24 cellular contexts compared by ENCODE assay signal in genomic region chr2:15122915-15123314, GRCh38.
DNase-seq lines count a peak whose midpoint lies in the region; ATAC-seq, FAIRE-seq and TF ChIP-seq lines count a peak whose summit lies in the region.
"Had no signal": no experiment of that assay in that cellular context is flagged by ENCODE, and none has a peak within 500 bp of the region (broad histone marks: within the 10 kb centered on the region; RNA-seq: fewer than 3 reads in every experiment).

No MANE protein-coding gene starts in this region.

- TF ChIP-seq EP300 in K562 (IDR thresholded peaks at IDR 0.05; ENCODE audit: low read length), result no peak

- intact Hi-C loops in K562 (cut with micrococcal nuclease), result no loop called here

- peak; percentile 74 for ATAC-seq in K562
- no peak for ATAC-seq in T-cell (replicated peaks in 1 of 4)
- ATAC-seq in HG02884 (IDR thresholded peaks at IDR 0.05; ENCODE audit: unreplicated experiment), result no peak
- ATAC-seq: activated T-cell treated with anti-CD3 and anti-CD28 coated beads, Interleukin-2, amount 50 U/mL, for 4 hours; effector memory CD8-positive, alpha-beta T cell; left colon; pancreas had no signal

- H3K4me3 Mint-ChIP-seq in T-cell (no peak overlapping the region), glutamatergic neuron (ENCODE audit: unreplicated experiment) (no peak overlapping the region)
- H3K4me3 Mint-ChIP-seq: activated naive CD4-positive, alpha-beta T cell treated with anti-CD3 and anti-CD28 coated beads, Interleukin-2, amount 10 ng/mL, durations not matched to agents 7 days and 5 days; activated T-cell treated with anti-CD3 and anti-CD28 coated beads, Interleukin-2, amount 50 U/mL, for 4 hours; CD4-positive, CD25-positive, alpha-beta regulatory T cell; effector memory CD8-positive, alpha-beta T cell; nephron progenitor cell had no signal

- H3K27me3 ChIP-seq in MG63, result no peaks in the 10 kb centered on the region
- 0 out of 5 replicates have a peak, but pooled peaks cover 0 to 13% of the 10 kb centered on the region in 2 experiments for H3K27me3 ChIP-seq in K562 (ENCODE audit: control insufficient read depth in 2 of 2, insufficient read depth in 2 of 2, low read length in 2 of 2)
- H3K27me3 ChIP-seq: esophagus squamous epithelium, pancreas, sigmoid colon had no signal

- H3K27me3 Mint-ChIP-seq in T-cell, result no peaks in the 10 kb centered on the region
- H3K27me3 Mint-ChIP-seq in glutamatergic neuron (ENCODE audit: unreplicated experiment), result peaks cover 5% of the 10 kb centered on the region
- H3K27me3 Mint-ChIP-seq: CD4-positive, CD25-positive, alpha-beta regulatory T cell had no signal

- POLR2A ChIA-PET in K562 (lab: Yijun Ruan, JAX), result interaction anchor here (0.8 kb wide), 1 partner anchor 11 kb away, joined by 6 read pairs; no protein-coding TSS in a partner anchor
- POLR2A ChIA-PET in T-cell (lab: Charles Lee), result no interaction called here

- peak overlapping the region; percentile 47 for H3K4me2 ChIP-seq in K562 (ENCODE audit: insufficient read depth, low read length)
- H3K4me2 ChIP-seq: PC-9 had no signal

- peak overlapping the region in 1 of 2 experiments; percentile 48; a peak in 1 of 4 replicates for H3K9ac ChIP-seq in K562 (ENCODE audit: insufficient read depth in 1 of 2, low read depth in 2 of 2, low read length in 2 of 2)

- H3K4me3 ChIP-seq in MG63 (no peak overlapping the region), K562 (no peak overlapping the region)
- H3K4me3 ChIP-seq: esophagus squamous epithelium, pancreas, PC-9, sigmoid colon had no signal

- H3K27ac Mint-ChIP-seq in T-cell (no peak overlapping the region), glutamatergic neuron (ENCODE audit: unreplicated experiment) (no peak overlapping the region)
- H3K27ac Mint-ChIP-seq: activated naive CD4-positive, alpha-beta T cell treated with anti-CD3 and anti-CD28 coated beads, Interleukin-2, amount 10 ng/mL, durations not matched to agents 7 days and 5 days; CD4-positive, CD25-positive, alpha-beta regulatory T cell; effector memory CD8-positive, alpha-beta T cell; nephron progenitor cell had no signal

- FAIRE-seq in K562 (lab: Jason Lieb, UNC), result peak; percentile 75
- FAIRE-seq: pancreas had no signal

- in situ Hi-C loops in K562 (cut with MboI), result no loop called here

- H3K9me3 ChIP-seq in MG63 (no peaks in the 10 kb centered on the region), K562 (replicated peaks; ENCODE audit: control insufficient read depth, insufficient read depth, low read depth, low read length) (no peaks in the 10 kb centered on the region)
- H3K9me3 ChIP-seq: esophagus squamous epithelium, pancreas, sigmoid colon had no signal

- 0% methylated on average over 2 of the region's 2 CpGs for WGBS in K562 (ENCODE audit: insufficient coverage, low coverage, missing lambda C conversion rate)

- H3K9me3 Mint-ChIP-seq in T-cell, result peaks cover 0 to 14% (median 0%) of the 10 kb centered on the region in 3 donors
- peaks cover 7% of the 10 kb centered on the region for H3K9me3 Mint-ChIP-seq in glutamatergic neuron (ENCODE audit: unreplicated experiment)
- H3K9me3 Mint-ChIP-seq: activated naive CD4-positive, alpha-beta T cell treated with anti-CD3 and anti-CD28 coated beads, Interleukin-2, amount 10 ng/mL, durations not matched to agents 7 days and 5 days; activated T-cell treated with anti-CD3 and anti-CD28 coated beads, Interleukin-2, amount 50 U/mL, for 4 hours; effector memory CD8-positive, alpha-beta T cell had no signal

- DNase-seq in AG20443 (ENCODE audit: low spot score) (peak; percentile 69), MG63 (peak; percentile 51), K562 (ENCODE audit: extremely low read depth in 1 of 4, low spot score in 3 of 4) (peak; percentile 26 to 43 (median 36)), islet precursor cell (peak; percentile 71), iPS-NIHi11 (ENCODE audit: low spot score) (no peak), T-cell (no peak), glutamatergic neuron (no peak)
- DNase-seq: activated naive CD4-positive, alpha-beta T cell treated with anti-CD3 and anti-CD28 coated beads, Interleukin-2, amount 10 ng/mL, durations not matched to agents 7 days and 5 days; activated T-cell treated with anti-CD3 and anti-CD28 coated beads, Interleukin-2, amount 50 U/mL, for 4 hours; aorta; CD4-positive, CD25-positive, alpha-beta regulatory T cell; effector memory CD8-positive, alpha-beta T cell; esophagus squamous epithelium; GF-D8; left colon; NCI-H1092 treated with DMSO at 0.1 percent for 48 hours; NCI-H2029; NCI-H226; nephron progenitor cell; pancreas; PC-9; SIG-M5; sigmoid colon had no signal

- peak overlapping the region; percentile 41; the same call in 1 of the 2 replicates for H2AFZ ChIP-seq in K562 (ENCODE audit: low read depth, low read length)
- H2AFZ ChIP-seq: PC-9 had no signal

- H3K36me3 ChIP-seq in MG63 (no peaks in the 10 kb centered on the region), K562 (ENCODE audit: control insufficient read depth, insufficient read depth, low read length) (no peaks in the 10 kb centered on the region)
- H3K36me3 ChIP-seq: esophagus squamous epithelium, pancreas, sigmoid colon had no signal

- no peak for TF ChIP-seq RAD21 in K562 (CRISPR knock-in tag; conservative IDR thresholded peaks at IDR 0.05 in 1 of 2, IDR thresholded peaks at IDR 0.05 in 1 of 2)

- peaks cover 0 to 4% of the 10 kb centered on the region in 2 experiments; a peak in 1 of 5 replicates for H3K4me1 ChIP-seq in K562 (replicated peaks in 1 of 2; ENCODE audit: control insufficient read depth in 2 of 2, insufficient read depth in 2 of 2, low read length in 2 of 2)
- H3K4me1 ChIP-seq: esophagus squamous epithelium, pancreas had no signal

- CTCF ChIA-PET in K562 (lab: Yijun Ruan, JAX; ENCODE audit: low intra/inter-chr PET ratio) (no interaction called here), T-cell (lab: Charles Lee) (no interaction called here)

- H3K9me1 ChIP-seq in K562 (ENCODE audit: control insufficient read depth, insufficient read depth, low read length), result no peaks in the 10 kb centered on the region

- H3K79me2 ChIP-seq in K562 (ENCODE audit: control insufficient read depth, insufficient read depth, low read length), result no peaks in the 10 kb centered on the region

- H4K20me1 ChIP-seq in K562 (replicated peaks; ENCODE audit: control insufficient read depth, insufficient read depth, low read length), result no peaks in the 10 kb centered on the region

- no TSS peak for BruUV-seq in K562 (replicated peaks; lab: Mats Ljungman, UMichigan)

- no peaks in the 10 kb centered on the region for H3K36me3 Mint-ChIP-seq in T-cell
- H3K36me3 Mint-ChIP-seq in glutamatergic neuron (ENCODE audit: unreplicated experiment), result peaks cover 14% of the 10 kb centered on the region
- H3K36me3 Mint-ChIP-seq: activated naive CD4-positive, alpha-beta T cell treated with anti-CD3 and anti-CD28 coated beads, Interleukin-2, amount 10 ng/mL, durations not matched to agents 7 days and 5 days had no signal

- H3K4me1 Mint-ChIP-seq in T-cell (peaks cover 0 to 9% (median 5%) of the 10 kb centered on the region in 3 donors), glutamatergic neuron (ENCODE audit: low read depth, unreplicated experiment) (peaks cover 3% of the 10 kb centered on the region)
- H3K4me1 Mint-ChIP-seq: activated naive CD4-positive, alpha-beta T cell treated with anti-CD3 and anti-CD28 coated beads, Interleukin-2, amount 10 ng/mL, durations not matched to agents 7 days and 5 days had no signal

- TF ChIP-seq POLR2A in K562 (conservative IDR thresholded peaks at IDR 0.05), result no peak

- H3K27ac ChIP-seq in K562 (ENCODE audit: extremely low read depth, low read depth, low read length), result no peak overlapping the region
- H3K27ac ChIP-seq: esophagus squamous epithelium, pancreas, PC-9, sigmoid colon had no signal

- TF ChIP-seq CTCF in K562 (IDR thresholded peaks at IDR 0.05 in 2 of 3, conservative IDR thresholded peaks at IDR 0.05 in 1 of 3; ENCODE audit: insufficient read depth in 2 of 3, low read depth in 1 of 3, low read length in 3 of 3) (no peak), glutamatergic neuron (IDR thresholded peaks at IDR 0.05; ENCODE audit: partially characterized antibody, unreplicated experiment) (no peak)

TF ChIP-seq in K562, 482 proteins besides CTCF, POLR2A, EP300 and RAD21 (continues in another document):
- TF ChIP-seq ZNF197 (CRISPR knock-in tag; IDR thresholded peaks at IDR 0.05; ENCODE audit: low read depth), result no peak
- peak; percentile 83 for TF ChIP-seq NFE2 (IDR thresholded peaks at IDR 0.05; ENCODE audit: low read depth)
- TF ChIP-seq, protein P1, sequence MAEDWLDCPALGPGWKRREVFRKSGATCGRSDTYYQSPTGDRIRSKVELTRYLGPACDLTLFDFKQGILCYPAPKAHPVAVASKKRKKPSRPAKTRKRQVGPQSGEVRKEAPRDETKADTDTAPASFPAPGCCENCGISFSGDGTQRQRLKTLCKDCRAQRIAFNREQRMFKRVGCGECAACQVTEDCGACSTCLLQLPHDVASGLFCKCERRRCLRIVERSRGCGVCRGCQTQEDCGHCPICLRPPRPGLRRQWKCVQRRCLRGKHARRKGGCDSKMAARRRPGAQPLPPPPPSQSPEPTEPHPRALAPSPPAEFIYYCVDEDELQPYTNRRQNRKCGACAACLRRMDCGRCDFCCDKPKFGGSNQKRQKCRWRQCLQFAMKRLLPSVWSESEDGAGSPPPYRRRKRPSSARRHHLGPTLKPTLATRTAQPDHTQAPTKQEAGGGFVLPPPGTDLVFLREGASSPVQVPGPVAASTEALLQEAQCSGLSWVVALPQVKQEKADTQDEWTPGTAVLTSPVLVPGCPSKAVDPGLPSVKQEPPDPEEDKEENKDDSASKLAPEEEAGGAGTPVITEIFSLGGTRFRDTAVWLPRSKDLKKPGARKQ (CRISPR knock-in tag; IDR thresholded peaks at IDR 0.05), result no peak
- no peak for TF ChIP-seq RBM15 (IDR thresholded peaks at IDR 0.05; ENCODE audit: insufficient read depth, low read length)
- no peak for TF ChIP-seq USF1 (CRISPR knock-in tag; IDR thresholded peaks at IDR 0.05)
- no peak for TF ChIP-seq ZNF347 (CRISPR knock-in tag; IDR thresholded peaks at IDR 0.05; ENCODE audit: low read depth)
- 0 out of 2 replicates have a peak, but pooled peaks have one; percentile 4 for TF ChIP-seq JUND (IDR thresholded peaks at IDR 0.05; ENCODE audit: borderline replicate concordance, low read depth, low read length)
- peak; percentile 18; the same call in 1 of the 3 replicates for TF ChIP-seq JUND (tag; IDR thresholded peaks at IDR 0.05; ENCODE audit: borderline replicate concordance, low read depth, low read length)
- TF ChIP-seq ZNF644 (tag; IDR thresholded peaks at IDR 0.05; ENCODE audit: low read depth), result no peak
- TF ChIP-seq KAT7 (CRISPR knock-in tag; IDR thresholded peaks at IDR 0.05; ENCODE audit: borderline replicate concordance), result no peak
- no peak for TF ChIP-seq PPARD (CRISPR knock-in tag; IDR thresholded peaks at IDR 0.05)
- no peak for TF ChIP-seq ZNF121 (CRISPR knock-in tag; conservative IDR thresholded peaks at IDR 0.05)

Comparison
In these comparisons a context has a peak if more than half of its experiments do, and no peak if none do; other contexts are left out.
1. DNase-seq: peak in AG20443 (single experiment), MG63 (single experiment), K562 (4 of 4) and islet precursor cell (single experiment); none in iPS-NIHi11 (single experiment), T-cell (0 of 34) and glutamatergic neuron (single experiment).